Comparison of ENCODE assay signal across 8 cellular contexts in the genomic region with DNA sequence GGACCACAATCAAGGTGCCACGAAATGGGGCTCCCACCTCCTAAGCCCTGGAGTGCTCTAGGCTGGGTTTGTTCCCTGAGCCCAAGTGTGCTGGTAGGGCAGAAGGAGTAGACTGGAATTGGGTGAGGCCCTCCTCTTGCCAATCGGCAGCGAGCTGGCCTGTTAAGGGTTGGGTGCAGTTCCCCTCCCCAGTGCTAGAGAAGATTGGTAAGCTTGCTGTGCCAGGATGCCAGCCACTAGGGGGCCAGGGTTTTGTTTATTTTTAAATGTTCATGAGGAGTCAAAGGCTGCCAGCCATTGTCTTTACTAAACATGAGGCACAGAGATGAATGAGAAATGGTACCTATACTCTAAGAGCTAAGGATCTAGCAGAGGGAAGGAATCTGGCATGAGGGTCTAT.
A peak's percentile ranks its signal among the peaks of the same experiment; 100 is the strongest.
DNase-seq lines count a peak whose midpoint lies in the region; ATAC-seq, FAIRE-seq and TF ChIP-seq lines count a peak whose summit lies in the region.

No MANE protein-coding gene starts in this region.

- H3K27ac ChIP-seq in brain microvascular endothelial cell, result no peak overlapping the region
- no peak overlapping the region for H3K27ac ChIP-seq in HepG2 (ENCODE audit: extremely low read length, insufficient read depth, low read length)

- 37% methylated on average over 3 of the region's 3 CpGs for WGBS in HepG2 (ENCODE audit: low lambda C conversion rate)

- no peak overlapping the region for H3K9ac ChIP-seq in HepG2 (ENCODE audit: insufficient read depth, low read depth, low read length)

- CTCF ChIA-PET in HepG2 (lab: Yijun Ruan, JAX; ENCODE audit: low intra/inter-chr PET ratio, low total read pairs), result interaction anchor here (1.8 kb wide), 1 partner anchor 92 kb away, joined by 5 read pairs; no protein-coding TSS in a partner anchor

- H3K79me2 ChIP-seq in HepG2 (ENCODE audit: insufficient read depth, low read length), result no peaks in the 10 kb centered on the region

- DNase-seq in DMS114 treated with DMSO at 0.1 percent for 48 hours (lab: John Stamatoyannopoulos, UW; ENCODE audit: unreplicated experiment), result peak; percentile 11
- peak; percentile 18 to 23 for DNase-seq in Kasumi-1 (lab: John Stamatoyannopoulos, UW)
- peak; percentile 42 for DNase-seq in brain microvascular endothelial cell
- DNase-seq in HepG2 (ENCODE audit: low spot score), result peak; percentile 35
- DNase-seq in ecto neural progenitor cell (ENCODE audit: low spot score), result no peak
- DNase-seq in OCI-M1 (lab: John Stamatoyannopoulos, UW), result no peak

- ATAC-seq in HepG2 (peak; percentile 61), HG02763 (IDR thresholded peaks at IDR 0.05; ENCODE audit: unreplicated experiment) (no peak), HG03159 (IDR thresholded peaks at IDR 0.05; ENCODE audit: unreplicated experiment) (no peak)

- POLR2A ChIA-PET in HepG2 (lab: Yijun Ruan, JAX), result no interaction called here

- peaks cover 11% of the 10 kb centered on the region; the same call in 1 of the 2 replicates for H3K4me1 ChIP-seq in HepG2 (ENCODE audit: insufficient read depth, low read length)

- intact Hi-C loops in HepG2 (cut with micrococcal nuclease; ENCODE audit: unreplicated experiment), result loop anchor here (5.0 kb wide), 2 partner anchors 92 to 182 kb away; no protein-coding TSS in a partner anchor

- H3K36me3 ChIP-seq in brain microvascular endothelial cell (replicated peaks), result no peaks in the 10 kb centered on the region
- H3K36me3 ChIP-seq in HepG2 (replicated peaks in 1 of 2; ENCODE audit: control insufficient read depth in 1 of 2, insufficient read depth in 2 of 2, low read length in 2 of 2), result no peaks in the 10 kb centered on the region

- TF ChIP-seq EP300 in HepG2 (IDR thresholded peaks at IDR 0.05; ENCODE audit: low read depth in 2 of 2, low read length in 2 of 2) (no peak), HepG2 (CRISPR knock-in tag; IDR thresholded peaks at IDR 0.05; ENCODE audit: borderline replicate concordance) (no peak)

- no TSS peak for BruUV-seq in HepG2 (replicated peaks; lab: Mats Ljungman, UMichigan)

- FAIRE-seq in HepG2 (lab: Jason Lieb, UNC), result no peak

- H2AFZ ChIP-seq in HepG2 (ENCODE audit: low read length), result no peak overlapping the region

- H4K20me1 ChIP-seq in HepG2 (ENCODE audit: insufficient read depth, low read length), result no peaks in the 10 kb centered on the region

- no peak overlapping the region for H3K4me3 ChIP-seq in brain microvascular endothelial cell (ENCODE audit: low read depth, low read length)
- no peak overlapping the region for H3K4me3 ChIP-seq in HepG2 (replicated peaks in 1 of 3; ENCODE audit: insufficient read depth in 1 of 3, low read depth in 2 of 3, low read length in 3 of 3)

- TF ChIP-seq CTCF in brain microvascular endothelial cell (IDR thresholded peaks at IDR 0.05; ENCODE audit: low read depth, low read length, missing control alignments) (peak; percentile 77), HepG2 (CRISPR knock-in tag; IDR thresholded peaks at IDR 0.05) (peak; percentile 35)

- no peak for TF ChIP-seq RAD21 in HepG2 (CRISPR knock-in tag; IDR thresholded peaks at IDR 0.05)

- H3K27me3 ChIP-seq in brain microvascular endothelial cell (replicated peaks) (no peaks in the 10 kb centered on the region), HepG2 (ENCODE audit: control insufficient read depth in 1 of 2, insufficient read depth in 2 of 2, low read length in 2 of 2) (peaks cover 2 to 3% of the 10 kb centered on the region in 2 experiments; a peak in 3 of 5 replicates)

- H3K9me3 ChIP-seq in HepG2 (ENCODE audit: low read length), result no peaks in the 10 kb centered on the region

- in situ Hi-C loops in brain microvascular endothelial cell (cut with HindIII; ENCODE audit: low pct_ligation_motif_present, low sequenced_read_pairs) (no loop called here), HepG2 (cut with HindIII; ENCODE audit: extremely low pct_ligation_motif_present, low pct_unique_long_range_greater_than_20kb) (no loop called here)

- TF ChIP-seq POLR2A in HepG2 (IDR thresholded peaks at IDR 0.05; ENCODE audit: insufficient read depth in 1 of 2, low read depth in 2 of 2, low read length in 2 of 2), result no peak

- no peak overlapping the region for H3K4me2 ChIP-seq in HepG2 (ENCODE audit: low read depth, low read length)

TF ChIP-seq in HepG2, 621 proteins besides CTCF, POLR2A, EP300 and RAD21:
- TF ChIP-seq TEAD3 (CRISPR knock-in tag; optimal IDR thresholded peaks at IDR 0.05; ENCODE audit: borderline replicate concordance), result peak; percentile 96
- no peak for TF ChIP-seq ZSCAN12 (CRISPR knock-in tag; IDR thresholded peaks at IDR 0.05)

Comparison
In these comparisons a context has a peak if more than half of its experiments do, and no peak if none do; other contexts are left out.
1. DNase-seq: peak in DMS114 treated with DMSO at 0.1 percent for 48 hours (single experiment), Kasumi-1 (2 of 2), brain microvascular endothelial cell (single experiment) and HepG2 (single experiment); none in ecto neural progenitor cell (single experiment) and OCI-M1 (single experiment).